In genomic region chr17:83083368-83084201, GRCh38 we compare ENCODE assay signal across 8 cellular contexts. TPM values are rescaled to one million over a fixed set of nuclear protein-coding genes. Genes with fewer than 3 reads are reported as not detected.
DNase-seq lines count a peak whose midpoint lies in the region; ATAC-seq and TF ChIP-seq lines count a peak whose summit lies in the region.

No MANE protein-coding gene starts in this region.

- H3K9me3 ChIP-seq in GM23248 (ENCODE audit: low read depth) (no peaks in the 10 kb centered on the region), breast epithelium (no peaks in the 10 kb centered on the region), lower lobe of right lung (no peaks in the 10 kb centered on the region)

- in situ Hi-C loops in GM23248 (cut with MboI): no loop called here

- H3F3A ChIP-seq in GM23248 (ENCODE audit: insufficient read depth): peaks cover 58% of the 10 kb centered on the region

- H2AFZ ChIP-seq in GM23248: no peak overlapping the region

- peak overlapping the region; percentile 69 for H3K4me3 Mint-ChIP-seq in T-helper 2 cell treated with Interferon-gamma antibody and Interleukin-4, amounts not matched to agents 5 μg/mL and 100 μg/mL, for 36 hours
- no peak overlapping the region for H3K4me3 Mint-ChIP-seq in stimulated activated memory B cell treated with anti-CD40 and anti-IgM and Interleukin-4, amounts not matched to agents 10 μg/mL and 1 μg/mL and 100 μg/mL, for 72 hours

- H3K4me1 ChIP-seq in GM23248 (ENCODE audit: insufficient read depth) (peaks cover 58% of the 10 kb centered on the region), breast epithelium (peaks cover 0 to 4% of the 10 kb centered on the region in 2 donors), lower lobe of right lung (peaks cover 65% of the 10 kb centered on the region)

- H3K27me3 ChIP-seq in GM23248 (replicated peaks; ENCODE audit: insufficient read depth): no peaks in the 10 kb centered on the region
- H3K27me3 ChIP-seq in breast epithelium: no peaks in the 10 kb centered on the region
- H3K27me3 ChIP-seq in lower lobe of right lung (ENCODE audit: low read depth): no peaks in the 10 kb centered on the region

- H3K27ac Mint-ChIP-seq in T-helper 2 cell treated with Interferon-gamma antibody and Interleukin-4, amounts not matched to agents 5 μg/mL and 100 μg/mL, for 36 hours: peak overlapping the region; percentile 73
- H3K27ac Mint-ChIP-seq in stimulated activated memory B cell treated with anti-CD40 and anti-IgM and Interleukin-4, amounts not matched to agents 10 μg/mL and 1 μg/mL and 100 μg/mL, for 72 hours: peak overlapping the region; percentile 87

- no peaks in the 10 kb centered on the region; the same call in 1 of the 2 replicates for H4K20me1 ChIP-seq in GM23248 (ENCODE audit: insufficient read depth)

- H3K9me2 ChIP-seq in GM23248 (ENCODE audit: insufficient read depth): no peaks in the 10 kb centered on the region

- H3K4me3 ChIP-seq in GM23248 (peak overlapping the region; percentile 76), breast epithelium (peak overlapping the region in 2 of 3 donors; percentile 89 to 98), lower lobe of right lung (peak overlapping the region; percentile 11)

- H3K4me2 ChIP-seq in GM23248 (ENCODE audit: unreplicated experiment): peak overlapping the region; percentile 89

- H3K79me2 ChIP-seq in GM23248 (ENCODE audit: insufficient read depth): peaks cover 71% of the 10 kb centered on the region

- H3K36me3 ChIP-seq in GM23248 (ENCODE audit: low read depth) (peaks cover 23% of the 10 kb centered on the region), breast epithelium (no peaks in the 10 kb centered on the region), lower lobe of right lung (peaks cover 25% of the 10 kb centered on the region)

- ATAC-seq in lower lobe of right lung (peak; percentile 3 to 39), HG02571 (IDR thresholded peaks at IDR 0.05; ENCODE audit: unreplicated experiment) (no peak), HG03442 (IDR thresholded peaks at IDR 0.05; ENCODE audit: unreplicated experiment) (no peak)
- no peak for ATAC-seq in stimulated activated memory B cell treated with anti-CD40 and anti-IgM and Interleukin-4, amounts not matched to agents 10 μg/mL and 1 μg/mL and 100 μg/mL, for 72 hours

- peak overlapping the region; percentile 97 for H3K9ac ChIP-seq in GM23248

- H3K27me3 Mint-ChIP-seq in T-helper 2 cell treated with Interferon-gamma antibody and Interleukin-4, amounts not matched to agents 5 μg/mL and 100 μg/mL, for 36 hours (ENCODE audit: low read depth): peaks cover 11% of the 10 kb centered on the region
- H3K27me3 Mint-ChIP-seq in stimulated activated memory B cell treated with anti-CD40 and anti-IgM and Interleukin-4, amounts not matched to agents 10 μg/mL and 1 μg/mL and 100 μg/mL, for 72 hours: no peaks in the 10 kb centered on the region

- TF ChIP-seq CTCF in breast epithelium (IDR thresholded peaks at IDR 0.05) (no peak), lower lobe of right lung (IDR thresholded peaks at IDR 0.05) (no peak)

- intact Hi-C loops in breast epithelium (cut with DNase I; ENCODE audit: low total_unique reads): no loop called here
- intact Hi-C loops in lower lobe of right lung (cut with DNase I): no loop called here

- peaks cover 27% of the 10 kb centered on the region for H3K4me1 Mint-ChIP-seq in T-helper 2 cell treated with Interferon-gamma antibody and Interleukin-4, amounts not matched to agents 5 μg/mL and 100 μg/mL, for 36 hours (ENCODE audit: low read depth)
- peaks cover 33% of the 10 kb centered on the region for H3K4me1 Mint-ChIP-seq in stimulated activated memory B cell treated with anti-CD40 and anti-IgM and Interleukin-4, amounts not matched to agents 10 μg/mL and 1 μg/mL and 100 μg/mL, for 72 hours

- no peaks in the 10 kb centered on the region for H3K9me3 Mint-ChIP-seq in T-helper 2 cell treated with Interferon-gamma antibody and Interleukin-4, amounts not matched to agents 5 μg/mL and 100 μg/mL, for 36 hours
- H3K9me3 Mint-ChIP-seq in stimulated activated memory B cell treated with anti-CD40 and anti-IgM and Interleukin-4, amounts not matched to agents 10 μg/mL and 1 μg/mL and 100 μg/mL, for 72 hours: no peaks in the 10 kb centered on the region

- DNase-seq in GM23248 (peak; percentile 98), breast epithelium (ENCODE audit: low spot score in 2 of 2) (no peak), lower lobe of right lung (no peak), NCI-H1092 (lab: John Stamatoyannopoulos, UW) (no peak)
- peak; percentile 80 for DNase-seq in T-helper 2 cell treated with Interferon-gamma antibody and Interleukin-4, amounts not matched to agents 5 μg/mL and 100 μg/mL, for 36 hours (ENCODE audit: low spot score)

- 0 to 1% methylated on average over 20 to 25 of the region's 25 CpGs for WGBS in GM23248 (ENCODE audit: low coverage in 1 of 2, low lambda C conversion rate in 2 of 2, missing lambda C conversion rate in 2 of 2), 2 experiments

- H3K36me3 Mint-ChIP-seq in T-helper 2 cell treated with Interferon-gamma antibody and Interleukin-4, amounts not matched to agents 5 μg/mL and 100 μg/mL, for 36 hours (ENCODE audit: low read depth): no peaks in the 10 kb centered on the region
- H3K36me3 Mint-ChIP-seq in stimulated activated memory B cell treated with anti-CD40 and anti-IgM and Interleukin-4, amounts not matched to agents 10 μg/mL and 1 μg/mL and 100 μg/mL, for 72 hours: peaks cover 20% of the 10 kb centered on the region

- no peak for TF ChIP-seq POLR2A in breast epithelium (IDR thresholded peaks at IDR 0.05)

- H3K27ac ChIP-seq in GM23248 (peak overlapping the region; percentile 100), breast epithelium (peak overlapping the region; percentile 75 to 95), lower lobe of right lung (peak overlapping the region; percentile 84)

RNA-seq across cellular contexts. Expression of gene METRNL, which starts 4.2 kb away (rescaled TPM):
- total RNA-seq in GM23248 (2014; rRNA removed; shearing (Covaris generic)): 305 and 319 TPM in 2 replicates
- polyA plus RNA-seq in GM23248 (2016; fragmentation: Nextera tagmentation; extraction: Ambion mirVana): 26.5 and 28.4 TPM in 2 replicates
- total RNA-seq in breast epithelium (100 to 1,000 TPM in 1 of 3 donors, 10 to 100 TPM in 2; 41.6 to 102 (median 54.1) TPM), lower lobe of right lung (59.8 TPM)

Comparison
In these comparisons a context has a peak if more than half of its experiments do, and no peak if none do; other contexts are left out.
1. DNase-seq: peak in GM23248 (single experiment) and T-helper 2 cell treated with Interferon-gamma antibody and Interleukin-4, amounts not matched to agents 5 μg/mL and 100 μg/mL, for 36 hours (single experiment); none in breast epithelium (0 of 2), lower lobe of right lung (single experiment) and NCI-H1092 (single experiment).
2. H3K4me3 ChIP-seq: peak in every context shown above with its lines; median percentile 94 in breast epithelium; 76 in GM23248; 11 in lower lobe of right lung.
3. ATAC-seq: peak in lower lobe of right lung (2 of 2); none in stimulated activated memory B cell treated with anti-CD40 and anti-IgM and Interleukin-4, amounts not matched to agents 10 μg/mL and 1 μg/mL and 100 μg/mL, for 72 hours (single experiment), HG02571 (single experiment) and HG03442 (single experiment).
4. Peak in every context shown above with its lines, with median percentiles within 50 percentile points of each other: H3K27ac ChIP-seq.